2 cellular contexts compared by ENCODE assay signal in genomic region chr16:27361987-27362386, GRCh38.
TF ChIP-seq lines count a peak whose summit lies in the region.

No MANE protein-coding gene starts in this region.

TF ChIP-seq in SK-N-SH treated with all-trans-retinoic acid at 6 μM for 48 hours, 23 proteins besides CTCF, POLR2A, EP300 and RAD21:
- no peak for TF ChIP-seq OSR1 (CRISPR knock-in tag; IDR thresholded peaks at IDR 0.05)
- TF ChIP-seq CREB5 (CRISPR knock-in tag; IDR thresholded peaks at IDR 0.05; ENCODE audit: low read depth) = no peak
- TF ChIP-seq ZFP3 (CRISPR knock-in tag; IDR thresholded peaks at IDR 0.05) = peak; percentile 97
- TF ChIP-seq ZC3H10 (CRISPR knock-in tag; IDR thresholded peaks at IDR 0.05) = no peak
- TF ChIP-seq ESRRG (CRISPR knock-in tag; IDR thresholded peaks at IDR 0.05) = no peak
- TF ChIP-seq ARNTL (CRISPR knock-in tag; IDR thresholded peaks at IDR 0.05; ENCODE audit: borderline replicate concordance, low read depth) = no peak
- no peak for TF ChIP-seq ZNF70 (CRISPR knock-in tag; IDR thresholded peaks at IDR 0.05)
- no peak for TF ChIP-seq TOX (CRISPR knock-in tag; IDR thresholded peaks at IDR 0.05; ENCODE audit: borderline replicate concordance)
- TF ChIP-seq TSHZ2 (CRISPR knock-in tag; IDR thresholded peaks at IDR 0.05) = no peak
TF ChIP-seq in SK-N-SH treated with all-trans-retinoic acid at 6 μM for 48 hours: peak in this region for 1.

TF ChIP-seq in SK-N-SH, 30 proteins besides CTCF, POLR2A, EP300 and RAD21:
- TF ChIP-seq REST (IDR thresholded peaks at IDR 0.05; ENCODE audit: low read depth, low read length) (no peak), RCOR1 (IDR thresholded peaks at IDR 0.05; ENCODE audit: low read length) (no peak), FOXM1 (IDR thresholded peaks at IDR 0.05; ENCODE audit: low read depth) (no peak), RXRA (IDR thresholded peaks at IDR 0.05; ENCODE audit: borderline replicate concordance, low read depth) (no peak), TAF1 (IDR thresholded peaks at IDR 0.05; ENCODE audit: borderline replicate concordance, low read depth, low read length) (no peak), FOXJ3 (CRISPR knock-in tag; IDR thresholded peaks at IDR 0.05) (no peak), SIN3A (IDR thresholded peaks at IDR 0.05; ENCODE audit: borderline replicate concordance, low read depth, low read length) (no peak), POLR2AphosphoS5 (IDR thresholded peaks at IDR 0.05; ENCODE audit: low read depth, low read length) (no peak), TCF12 (IDR thresholded peaks at IDR 0.05) (no peak), EZH2phosphoT487 (IDR thresholded peaks at IDR 0.05; ENCODE audit: borderline replicate concordance, low read depth) (no peak), FOSL2 (IDR thresholded peaks at IDR 0.05; ENCODE audit: borderline replicate concordance, low read depth) (no peak), IRF3 (IDR thresholded peaks at IDR 0.05; ENCODE audit: low read depth, low read length) (no peak), GATA2 (CRISPR knock-in tag; IDR thresholded peaks at IDR 0.05) (no peak), RFX5 (IDR thresholded peaks at IDR 0.05; ENCODE audit: low read length) (no peak), ZBTB33 (IDR thresholded peaks at IDR 0.05; ENCODE audit: borderline replicate concordance, low read depth) (no peak), USF2 (IDR thresholded peaks at IDR 0.05; ENCODE audit: borderline replicate concordance, low read depth, low read length) (no peak)
TF ChIP-seq in SK-N-SH: peak in this region for 0.
